1 cellular context compared by ENCODE assay signal in the genomic region with DNA sequence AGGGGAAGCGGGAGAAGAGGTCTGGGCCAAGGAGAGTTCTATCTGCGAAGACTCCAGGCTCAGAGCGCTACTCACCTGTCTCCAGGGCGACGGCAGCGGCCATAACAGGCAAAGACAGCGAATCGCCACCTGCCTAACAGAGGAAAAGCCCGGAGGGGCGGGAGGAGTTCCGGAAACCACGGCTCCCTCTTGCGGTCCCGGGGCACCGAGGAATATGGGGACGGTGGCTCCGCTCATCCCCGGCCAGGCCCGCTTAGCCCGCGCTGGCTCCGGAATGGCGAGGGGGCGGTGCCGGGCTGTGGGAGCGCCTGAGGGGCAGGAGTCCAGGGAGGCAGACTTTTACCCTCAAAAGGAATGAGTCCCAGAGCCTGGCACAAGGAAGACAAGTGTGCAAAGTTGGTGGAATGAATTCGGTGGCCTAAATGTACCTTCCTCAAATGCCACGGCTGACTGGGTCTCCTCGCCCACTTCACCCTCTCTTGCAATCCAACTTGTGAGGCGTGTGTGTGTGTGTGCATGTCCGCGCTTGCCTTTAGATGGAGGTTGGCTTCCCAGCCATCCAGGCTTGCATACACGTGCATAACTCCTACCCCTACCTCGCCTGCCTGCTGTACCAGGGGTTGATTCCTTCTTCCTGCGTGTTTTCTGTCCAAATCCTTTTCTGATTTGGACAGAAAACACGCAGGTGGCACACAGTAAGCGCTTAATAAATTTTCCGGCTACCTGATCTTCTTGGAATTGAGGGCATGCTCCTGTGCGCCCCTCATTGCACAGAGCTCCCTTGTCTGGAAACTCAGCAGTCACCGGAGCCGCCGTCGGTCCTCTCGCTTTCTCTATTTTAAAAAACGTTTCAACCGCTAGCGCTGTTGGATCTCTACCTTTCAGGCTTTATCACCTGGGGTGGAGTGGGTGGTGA.
TF ChIP-seq lines count a peak whose summit lies in the region.

No MANE protein-coding gene starts in this region.

TF ChIP-seq in HepG2, 621 proteins besides CTCF, POLR2A, EP300 and RAD21:
- TF ChIP-seq, protein P1, sequence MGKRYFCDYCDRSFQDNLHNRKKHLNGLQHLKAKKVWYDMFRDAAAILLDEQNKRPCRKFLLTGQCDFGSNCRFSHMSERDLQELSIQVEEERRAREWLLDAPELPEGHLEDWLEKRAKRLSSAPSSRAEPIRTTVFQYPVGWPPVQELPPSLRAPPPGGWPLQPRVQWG (CRISPR knock-in tag; IDR thresholded peaks at IDR 0.05; ENCODE audit: borderline replicate concordance, low read depth) = no peak
- TF ChIP-seq ZBTB38 (CRISPR knock-in tag; IDR thresholded peaks at IDR 0.05) (0 out of 2 replicates have a peak, but pooled peaks have one; percentile 20), AGO2 (optimal IDR thresholded peaks at IDR 0.05; ENCODE audit: low read depth, low read length) (peak; percentile 72), RBFOX2 (IDR thresholded peaks at IDR 0.05; ENCODE audit: low read depth, low read length) (peak; percentile 55)
- TF ChIP-seq, protein P2, sequence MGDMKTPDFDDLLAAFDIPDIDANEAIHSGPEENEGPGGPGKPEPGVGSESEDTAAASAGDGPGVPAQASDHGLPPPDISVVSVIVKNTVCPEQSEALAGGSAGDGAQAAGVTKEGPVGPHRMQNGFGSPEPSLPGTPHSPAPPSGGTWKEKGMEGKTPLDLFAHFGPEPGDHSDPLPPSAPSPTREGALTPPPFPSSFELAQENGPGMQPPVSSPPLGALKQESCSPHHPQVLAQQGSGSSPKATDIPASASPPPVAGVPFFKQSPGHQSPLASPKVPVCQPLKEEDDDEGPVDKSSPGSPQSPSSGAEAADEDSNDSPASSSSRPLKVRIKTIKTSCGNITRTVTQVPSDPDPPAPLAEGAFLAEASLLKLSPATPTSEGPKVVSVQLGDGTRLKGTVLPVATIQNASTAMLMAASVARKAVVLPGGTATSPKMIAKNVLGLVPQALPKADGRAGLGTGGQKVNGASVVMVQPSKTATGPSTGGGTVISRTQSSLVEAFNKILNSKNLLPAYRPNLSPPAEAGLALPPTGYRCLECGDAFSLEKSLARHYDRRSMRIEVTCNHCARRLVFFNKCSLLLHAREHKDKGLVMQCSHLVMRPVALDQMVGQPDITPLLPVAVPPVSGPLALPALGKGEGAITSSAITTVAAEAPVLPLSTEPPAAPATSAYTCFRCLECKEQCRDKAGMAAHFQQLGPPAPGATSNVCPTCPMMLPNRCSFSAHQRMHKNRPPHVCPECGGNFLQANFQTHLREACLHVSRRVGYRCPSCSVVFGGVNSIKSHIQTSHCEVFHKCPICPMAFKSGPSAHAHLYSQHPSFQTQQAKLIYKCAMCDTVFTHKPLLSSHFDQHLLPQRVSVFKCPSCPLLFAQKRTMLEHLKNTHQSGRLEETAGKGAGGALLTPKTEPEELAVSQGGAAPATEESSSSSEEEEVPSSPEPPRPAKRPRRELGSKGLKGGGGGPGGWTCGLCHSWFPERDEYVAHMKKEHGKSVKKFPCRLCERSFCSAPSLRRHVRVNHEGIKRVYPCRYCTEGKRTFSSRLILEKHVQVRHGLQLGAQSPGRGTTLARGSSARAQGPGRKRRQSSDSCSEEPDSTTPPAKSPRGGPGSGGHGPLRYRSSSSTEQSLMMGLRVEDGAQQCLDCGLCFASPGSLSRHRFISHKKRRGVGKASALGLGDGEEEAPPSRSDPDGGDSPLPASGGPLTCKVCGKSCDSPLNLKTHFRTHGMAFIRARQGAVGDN (CRISPR knock-in tag; IDR thresholded peaks at IDR 0.05) = peak; percentile 38
